ENCODE assay signal across 15 cellular contexts in genomic region chr2:112814278-112814677, GRCh38. TPM values are rescaled to one million over a fixed set of nuclear protein-coding genes. Genes with fewer than 3 reads are reported as not detected.
DNase-seq lines count a peak whose midpoint lies in the region; ATAC-seq, FAIRE-seq and TF ChIP-seq lines count a peak whose summit lies in the region.
"Had no signal": no experiment of that assay in that cellular context is flagged by ENCODE, and none has a peak within 500 bp of the region (broad histone marks: within the 10 kb centered on the region; RNA-seq: fewer than 3 reads in every experiment).

No MANE protein-coding gene starts in this region.

- ATAC-seq in body of pancreas (no peak), gastrocnemius medialis (no peak)
- ATAC-seq in activated T-cell treated with anti-CD3 and anti-CD28 coated beads, Interleukin-2, amount 50 U/mL, for 72 hours (replicated peaks in 1 of 2) = no peak
- ATAC-seq: activated CD8-positive, alpha-beta T cell treated with anti-CD3 and anti-CD28 coated beads for 36 hours; naive thymus-derived CD8-positive, alpha-beta T cell; stimulated activated effector memory CD8-positive, alpha-beta T cell treated with anti-CD3 and anti-CD28 coated beads, Interleukin-12 subunit alpha, Interleukin-12 subunit beta, amount 100 ng/mL, for 72 hours had no signal

- TF ChIP-seq POLR2A in body of pancreas (IDR thresholded peaks at IDR 0.05) = no peak
- no peak for TF ChIP-seq POLR2A in gastrocnemius medialis (IDR thresholded peaks at IDR 0.05)

- peak; percentile 92 for DNase-seq in HPDE6-E6E7 (ENCODE audit: extremely low spot score)
- DNase-seq in body of pancreas = no peak
- peak; percentile 37 for DNase-seq in iPS DF 6.9 (ENCODE audit: low read depth, low spot score)
- DNase-seq in urothelium cell line (ENCODE audit: low spot score) = peak; percentile 43
- DNase-seq in NCI-H345 treated with DMSO at 0.1 percent for 48 hours (lab: John Stamatoyannopoulos, UW; ENCODE audit: unreplicated experiment) = no peak
- DNase-seq in activated T-cell treated with anti-CD3 and anti-CD28 coated beads, Interleukin-2, amount 50 U/mL, for 72 hours = no peak
- no peak for DNase-seq in gastrocnemius medialis
- DNase-seq: activated CD8-positive, alpha-beta T cell treated with anti-CD3 and anti-CD28 coated beads for 36 hours; DND-41; immature natural killer cell; naive thymus-derived CD8-positive, alpha-beta T cell; NCI-H1694 had no signal

- H3K4me1 Mint-ChIP-seq in activated T-cell treated with anti-CD3 and anti-CD28 coated beads, Interleukin-2, amount 50 U/mL, for 72 hours (ENCODE audit: low read depth) = peaks cover 24% of the 10 kb centered on the region

- H3K4me3 Mint-ChIP-seq in activated T-cell treated with anti-CD3 and anti-CD28 coated beads, Interleukin-2, amount 50 U/mL, for 72 hours = no peak overlapping the region
- H3K4me3 Mint-ChIP-seq: activated CD8-positive, alpha-beta T cell treated with anti-CD3 and anti-CD28 coated beads for 36 hours; activated naive CD8-positive, alpha-beta T cell; immature natural killer cell; naive thymus-derived CD8-positive, alpha-beta T cell; stimulated activated effector memory CD8-positive, alpha-beta T cell treated with anti-CD3 and anti-CD28 coated beads, Interleukin-12 subunit alpha, Interleukin-12 subunit beta, amount 100 ng/mL, for 72 hours had no signal

- H3K4me3 ChIP-seq in body of pancreas (no peak overlapping the region), iPS DF 6.9 (ENCODE audit: low read length) (no peak overlapping the region), gastrocnemius medialis (no peak overlapping the region)

- H3K9me3 ChIP-seq in body of pancreas = no peaks in the 10 kb centered on the region
- H3K9me3 ChIP-seq in iPS DF 6.9 (ENCODE audit: control insufficient read depth, insufficient read depth, low read length) = no peaks in the 10 kb centered on the region
- no peaks in the 10 kb centered on the region for H3K9me3 ChIP-seq in gastrocnemius medialis

- H3K36me3 ChIP-seq in body of pancreas (replicated peaks in 1 of 2; ENCODE audit: insufficient read depth in 1 of 2, low read depth in 2 of 2) = no peaks in the 10 kb centered on the region
- no peaks in the 10 kb centered on the region for H3K36me3 ChIP-seq in iPS DF 6.9 (ENCODE audit: control insufficient read depth, insufficient read depth, low read length)
- no peaks in the 10 kb centered on the region for H3K36me3 ChIP-seq in gastrocnemius medialis

- in situ Hi-C loops in gastrocnemius medialis (cut with MboI; ENCODE audit: low sequenced_read_pairs in 4 of 4) = no loop called here

- peaks cover 4% of the 10 kb centered on the region in 2 donors for H3K9me3 Mint-ChIP-seq in activated T-cell treated with anti-CD3 and anti-CD28 coated beads, Interleukin-2, amount 50 U/mL, for 72 hours
- H3K9me3 Mint-ChIP-seq: immature natural killer cell; stimulated activated effector memory CD8-positive, alpha-beta T cell treated with anti-CD3 and anti-CD28 coated beads, Interleukin-12 subunit alpha, Interleukin-12 subunit beta, amount 100 ng/mL, for 72 hours had no signal

- peaks cover 48% of the 10 kb centered on the region for H3K4me1 ChIP-seq in body of pancreas
- peaks cover 7% of the 10 kb centered on the region for H3K4me1 ChIP-seq in iPS DF 6.9 (ENCODE audit: control insufficient read depth, insufficient read depth, low read length)
- H3K4me1 ChIP-seq in gastrocnemius medialis = peaks cover 6 to 8% of the 10 kb centered on the region in 2 donors

- WGBS in body of pancreas, 2 donors = 70 to 71% methylated on average over 2 of the region's 2 CpGs
- no CpG with 5 or more reads among the region's 2 CpGs for WGBS in iPS DF 6.9 (ENCODE audit: insufficient coverage, insufficient read length)

- H3K27ac Mint-ChIP-seq in activated T-cell treated with anti-CD3 and anti-CD28 coated beads, Interleukin-2, amount 50 U/mL, for 72 hours = no peak overlapping the region
- H3K27ac Mint-ChIP-seq: activated CD8-positive, alpha-beta T cell treated with anti-CD3 and anti-CD28 coated beads for 36 hours; activated naive CD8-positive, alpha-beta T cell; immature natural killer cell; stimulated activated effector memory CD8-positive, alpha-beta T cell treated with anti-CD3 and anti-CD28 coated beads, Interleukin-12 subunit alpha, Interleukin-12 subunit beta, amount 100 ng/mL, for 72 hours had no signal

- peaks cover 6 to 10% of the 10 kb centered on the region in 2 donors for H3K36me3 Mint-ChIP-seq in activated T-cell treated with anti-CD3 and anti-CD28 coated beads, Interleukin-2, amount 50 U/mL, for 72 hours (ENCODE audit: insufficient read depth in 2 of 2)
- H3K36me3 Mint-ChIP-seq: activated naive CD8-positive, alpha-beta T cell; immature natural killer cell; stimulated activated effector memory CD8-positive, alpha-beta T cell treated with anti-CD3 and anti-CD28 coated beads, Interleukin-12 subunit alpha, Interleukin-12 subunit beta, amount 100 ng/mL, for 72 hours had no signal

- TF ChIP-seq CTCF in body of pancreas (IDR thresholded peaks at IDR 0.05) (peak in 1 of 7 experiments; percentile 7), gastrocnemius medialis (IDR thresholded peaks at IDR 0.05 in 4 of 5, conservative IDR thresholded peaks at IDR 0.05 in 1 of 5) (no peak)

- FAIRE-seq in urothelium cell line (lab: Jason Lieb, UNC) = no peak

- peak overlapping the region in 3 of 4 donors; percentile 60 to 62 (median 62) for H3K27ac ChIP-seq in body of pancreas
- H3K27ac ChIP-seq in iPS DF 6.9 (ENCODE audit: low read length) = no peak overlapping the region
- no peak overlapping the region for H3K27ac ChIP-seq in gastrocnemius medialis

- no peaks in the 10 kb centered on the region for H3K27me3 Mint-ChIP-seq in activated T-cell treated with anti-CD3 and anti-CD28 coated beads, Interleukin-2, amount 50 U/mL, for 72 hours (ENCODE audit: low read depth)
- H3K27me3 Mint-ChIP-seq: activated CD8-positive, alpha-beta T cell treated with anti-CD3 and anti-CD28 coated beads for 36 hours; activated naive CD8-positive, alpha-beta T cell; naive thymus-derived CD8-positive, alpha-beta T cell had no signal

- intact Hi-C loops in body of pancreas (cut with DNase I) = no loop called here
- intact Hi-C loops in gastrocnemius medialis (cut with DNase I; ENCODE audit: low total_unique reads) = no loop called here

- H3K27me3 ChIP-seq in body of pancreas (no peaks in the 10 kb centered on the region), iPS DF 6.9 (ENCODE audit: control insufficient read depth, insufficient read depth, low read length) (no peaks in the 10 kb centered on the region), gastrocnemius medialis (no peaks in the 10 kb centered on the region)

RNA-seq across cellular contexts. Expression of gene IL1B, which starts 22.3 kb away (rescaled TPM):
- total RNA-seq in body of pancreas = 1 to 10 TPM; 1.3 to 2.6 TPM
- under 1 TPM in 1 of 2 donors, not detected in 1; 0.14 TPM for total RNA-seq in activated T-cell treated with anti-CD3 and anti-CD28 coated beads, Interleukin-2, amount 50 U/mL, for 72 hours
- total RNA-seq in gastrocnemius medialis = not detected
- total RNA-seq: activated CD8-positive, alpha-beta T cell treated with anti-CD3 and anti-CD28 coated beads for 36 hours; naive thymus-derived CD8-positive, alpha-beta T cell had no signal

RNA-seq across cellular contexts. Expression of gene IL1A, which starts 30.0 kb away (rescaled TPM):
- not detected for total RNA-seq in body of pancreas
- total RNA-seq in activated T-cell treated with anti-CD3 and anti-CD28 coated beads, Interleukin-2, amount 50 U/mL, for 72 hours = 1 to 10 TPM; 1.4 to 6.6 TPM
- not detected for total RNA-seq in gastrocnemius medialis
- total RNA-seq: HT-29; naive thymus-derived CD8-positive, alpha-beta T cell had no signal

RNA-seq across cellular contexts. Expression of gene CKAP2L, which starts 49.9 kb away (rescaled TPM):
- total RNA-seq in body of pancreas (under 1 TPM in 1 of 2 donors, not detected in 1; under 0.01 TPM), gastrocnemius medialis (under 1 TPM in 2 of 4 donors, not detected in 2; 0.07 to 0.16 TPM)
- 10 to 100 TPM; 45.5 to 47.7 TPM for total RNA-seq in activated T-cell treated with anti-CD3 and anti-CD28 coated beads, Interleukin-2, amount 50 U/mL, for 72 hours
- total RNA-seq: naive thymus-derived CD8-positive, alpha-beta T cell had no signal

Comparison
In these comparisons a context has a peak if more than half of its experiments do, and no peak if none do; other contexts are left out.
1. DNase-seq: peak in HPDE6-E6E7 (single experiment), iPS DF 6.9 (single experiment) and urothelium cell line (single experiment); none in body of pancreas (0 of 4), NCI-H345 treated with DMSO at 0.1 percent for 48 hours (single experiment), activated T-cell treated with anti-CD3 and anti-CD28 coated beads, Interleukin-2, amount 50 U/mL, for 72 hours (0 of 2) and gastrocnemius medialis (0 of 2).
2. H3K27ac ChIP-seq: peak in body of pancreas (3 of 4); none in iPS DF 6.9 (single experiment) and gastrocnemius medialis (0 of 4).
3. RNA of gene CKAP2L, which starts 49.9 kb away (total RNA-seq): 45.5 to 47.7 TPM in activated T-cell treated with anti-CD3 and anti-CD28 coated beads, Interleukin-2, amount 50 U/mL, for 72 hours; 0.07 to 0.16 TPM in gastrocnemius medialis and under 0.01 TPM in body of pancreas; every median in the first group is over 10 times any median in the second.